Comparison of ENCODE assay signal across 9 cellular contexts in the genomic region with DNA sequence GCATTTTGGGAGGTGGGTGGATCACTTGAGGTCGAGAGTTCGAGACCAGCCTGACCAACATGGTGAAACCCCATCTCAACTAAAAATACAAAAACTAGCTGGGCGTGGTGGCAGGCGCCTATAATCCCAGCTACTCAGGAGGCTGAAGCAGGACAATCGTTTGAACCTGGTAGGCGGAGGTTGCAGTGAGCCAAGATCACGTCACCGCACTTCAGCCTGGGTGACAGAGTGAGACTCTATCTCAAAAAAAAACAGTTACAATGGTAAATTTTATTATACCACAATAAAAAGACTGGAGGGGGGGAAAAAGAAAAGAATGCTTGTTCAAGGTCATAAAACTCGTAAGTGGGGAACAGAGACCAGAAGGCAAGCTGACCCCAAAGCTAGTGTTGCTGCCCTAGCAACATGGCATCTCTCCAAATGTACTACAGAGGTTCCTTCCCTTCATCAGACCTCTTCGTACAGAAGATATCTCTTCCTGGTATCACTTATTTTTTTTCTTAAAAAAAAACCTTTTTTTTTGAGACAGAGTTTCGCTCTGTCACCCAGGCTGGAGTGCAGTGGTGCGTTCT. TPM values are rescaled to one million over a fixed set of nuclear protein-coding genes. Genes with fewer than 3 reads are reported as not detected.
DNase-seq lines count a peak whose midpoint lies in the region; FAIRE-seq and TF ChIP-seq lines count a peak whose summit lies in the region.
"Not testable (repeated sequence)": the region's sequence is repeated elsewhere in the genome, so short reads cannot be mapped to it uniquely, and the experiment has no call there.
"Had no signal": no experiment of that assay in that cellular context is flagged by ENCODE, and none has a peak within 500 bp of the region (broad histone marks: within the 10 kb centered on the region; RNA-seq: fewer than 3 reads in every experiment).

No MANE protein-coding gene starts in this region.

- H3K27ac ChIP-seq in SJCRH30 = peak overlapping the region; percentile 52
- H3K27ac ChIP-seq in sigmoid colon = not testable (repeated sequence)

- not testable (repeated sequence) for TF ChIP-seq POLR2A in sigmoid colon (IDR thresholded peaks at IDR 0.05)

- TF ChIP-seq EP300 in sigmoid colon (IDR thresholded peaks at IDR 0.05) = not testable (repeated sequence)

- peak; percentile 86 for DNase-seq in DMS79 (lab: John Stamatoyannopoulos, UW)
- peak; percentile 43 for DNase-seq in NCI-H2196 (lab: John Stamatoyannopoulos, UW; ENCODE audit: unreplicated experiment)
- not testable (repeated sequence) for DNase-seq in SJCRH30
- peak; percentile 18 for DNase-seq in mesenteric fat pad (ENCODE audit: low spot score)
- peak; percentile 15 for DNase-seq in sigmoid colon

- H3K27me3 ChIP-seq in SJCRH30, sigmoid colon: not testable (repeated sequence)

- WGBS in sigmoid colon, 2 donors = 26 to 73% methylated on average over 12 of the region's 12 CpGs

- H3K4me3 ChIP-seq in SJCRH30, sigmoid colon: not testable (repeated sequence)

- intact Hi-C loops in sigmoid colon (cut with DNase I) = not testable (repeated sequence)

- H3K4me1 ChIP-seq in SJCRH30 = peaks cover 14% of the 10 kb centered on the region
- H3K4me1 ChIP-seq in sigmoid colon = not testable (repeated sequence)

- FAIRE-seq in endometrium (lab: Jason Lieb, UNC) = peak; percentile 74

- not testable (repeated sequence) for TF ChIP-seq CTCF in sigmoid colon (IDR thresholded peaks at IDR 0.05)

- peaks cover 32% of the 10 kb centered on the region for H3K36me3 ChIP-seq in SJCRH30
- H3K36me3 ChIP-seq in sigmoid colon = peaks cover 39 to 90% (median 46%) of the 10 kb centered on the region in 4 donors

- H3K9me3 ChIP-seq in SJCRH30 (replicated peaks); sigmoid colon: not testable (repeated sequence)

RNA-seq across cellular contexts. Expression of a gene that starts 58.9 kb away (rescaled TPM):
- 0.05 and 0.08 TPM in 2 replicates for total RNA-seq in SJCRH30 (2014; rRNA removed; shearing (Covaris generic))
- 3.1 TPM for total RNA-seq in mesenteric fat pad
- under 1 TPM; 0.14 to 0.55 (median 0.43) TPM for total RNA-seq in sigmoid colon
- 10 to 100 TPM in 2 of 3 donors, 1 to 10 TPM in 1; 7.2 to 35.5 (median 29.1) TPM for polyA plus RNA-seq in sigmoid colon
- total RNA-seq: B cell had no signal
- polyA plus RNA-seq: AG04450; CD4-positive, CD25-positive, alpha-beta regulatory T cell had no signal
